Comparison of ENCODE assay signal across 8 cellular contexts in genomic region chr12:42143401-42144173, GRCh38. TPM values are rescaled to one million over a fixed set of nuclear protein-coding genes. Genes with fewer than 3 reads are reported as not detected.
DNase-seq lines count a peak whose midpoint lies in the region; TF ChIP-seq lines count a peak whose summit lies in the region.

No MANE protein-coding gene starts in this region.

- DNase-seq in GM12865 (ENCODE audit: low read depth) (peak; percentile 23), MM.1S (peak; percentile 31), astrocyte of the hippocampus (ENCODE audit: low read depth, low spot score) (peak; percentile 39), left kidney (ENCODE audit: low read depth, low spot score) (peak; percentile 45), testis (no peak), NCI-H187 (lab: John Stamatoyannopoulos, UW) (no peak), NCI-H1436 (lab: John Stamatoyannopoulos, UW) (no peak)

- no peak for TF ChIP-seq POLR2A in testis (IDR thresholded peaks at IDR 0.05)

- H3K4me3 ChIP-seq in ACC112 (ENCODE audit: low read depth, low read length) (peak overlapping the region; percentile 76), GM12865 (ENCODE audit: low read depth, low read length) (peak overlapping the region; percentile 52), MM.1S (ENCODE audit: low read length) (peak overlapping the region; percentile 78), testis (peak overlapping the region; percentile 82 to 93)

- H3K27ac ChIP-seq in ACC112 (ENCODE audit: low read depth, low read length) (no peak overlapping the region), MM.1S (ENCODE audit: low read length) (peak overlapping the region; percentile 22; the same call in 1 of the 2 replicates), testis (peak overlapping the region; percentile 87 to 94)

- H3K36me3 ChIP-seq in ACC112 (ENCODE audit: insufficient read depth, low read length) (no peaks in the 10 kb centered on the region), MM.1S (replicated peaks; ENCODE audit: insufficient read depth, low read length) (no peaks in the 10 kb centered on the region), testis (ENCODE audit: low read depth, missing control alignments) (no peaks in the 10 kb centered on the region)

- H3K9ac ChIP-seq in MM.1S (ENCODE audit: low read length), result peak overlapping the region; percentile 60

- H3K4me1 ChIP-seq in ACC112 (ENCODE audit: control insufficient read depth, insufficient read depth, low read length, unreplicated experiment), result peaks cover 26% of the 10 kb centered on the region
- no peaks in the 10 kb centered on the region; the same call in 1 of the 2 replicates for H3K4me1 ChIP-seq in MM.1S (ENCODE audit: low read length)
- peaks cover 30% of the 10 kb centered on the region for H3K4me1 ChIP-seq in testis

- peak overlapping the region; percentile 93 for H3K4me2 ChIP-seq in MM.1S (ENCODE audit: low read depth, low read length)

- no peaks in the 10 kb centered on the region for H3K9me3 ChIP-seq in MM.1S (replicated peaks; ENCODE audit: insufficient read depth, low read length)
- H3K9me3 ChIP-seq in testis, result no peaks in the 10 kb centered on the region

- H4K20me1 ChIP-seq in MM.1S (ENCODE audit: insufficient read depth, low read length), result no peaks in the 10 kb centered on the region

- TF ChIP-seq CTCF in GM12865 (IDR thresholded peaks at IDR 0.05; ENCODE audit: insufficient read depth, low read depth, low read length, missing control alignments) (no peak), MM.1S (IDR thresholded peaks at IDR 0.05; ENCODE audit: low read length) (no peak), testis (IDR thresholded peaks at IDR 0.05) (no peak)

- H3K79me2 ChIP-seq in ACC112 (ENCODE audit: control insufficient read depth, insufficient read depth, low read length, unreplicated experiment) (peaks cover 45% of the 10 kb centered on the region), MM.1S (ENCODE audit: low read length) (peaks cover 52% of the 10 kb centered on the region)

- H2AFZ ChIP-seq in ACC112 (ENCODE audit: low read length, unreplicated experiment), result peak overlapping the region; percentile 4
- H2AFZ ChIP-seq in MM.1S (ENCODE audit: low read length), result peak overlapping the region; percentile 66

- 16 to 20% methylated on average over 14 of the region's 14 CpGs for WGBS in testis, 2 donors

- no peaks in the 10 kb centered on the region for H3K27me3 ChIP-seq in ACC112 (ENCODE audit: insufficient read depth, low read length)
- H3K27me3 ChIP-seq in MM.1S (replicated peaks; ENCODE audit: insufficient read depth, low read length), result no peaks in the 10 kb centered on the region
- H3K27me3 ChIP-seq in testis, result no peaks in the 10 kb centered on the region

- H3K9me2 ChIP-seq in MM.1S (replicated peaks; ENCODE audit: insufficient read depth, low read length), result no peaks in the 10 kb centered on the region

- H3F3A ChIP-seq in MM.1S (ENCODE audit: insufficient read depth, low read length), result peaks cover 11% of the 10 kb centered on the region; the same call in 1 of the 2 replicates

- intact Hi-C loops in testis (cut with DNase I; ENCODE audit: low total_unique reads), result no loop called here

RNA-seq across cellular contexts. Expression of gene GXYLT1, which starts 1.1 kb away (rescaled TPM):
- total RNA-seq in testis, result 10 to 100 TPM; 28.5 to 29.9 TPM
- 13.7 TPM for polyA plus RNA-seq in testis (ENCODE audit: insufficient read depth, low read depth, low replicate concordance)

Comparison
In these comparisons a context has a peak if more than half of its experiments do, and no peak if none do; other contexts are left out.
1. DNase-seq: peak in GM12865 (single experiment), MM.1S (single experiment), astrocyte of the hippocampus (single experiment) and left kidney (single experiment); none in testis (single experiment), NCI-H187 (0 of 2) and NCI-H1436 (single experiment).
2. Peak in every context shown above with its lines, with median percentiles within 50 percentile points of each other: H3K4me3 ChIP-seq.